ENCODE assay signal across 8 cellular contexts in genomic region chr19:16367269-16367683, GRCh38. TPM values are rescaled to one million over a fixed set of nuclear protein-coding genes. Genes with fewer than 3 reads are reported as not detected.
A peak's percentile ranks its signal among the peaks of the same experiment; 100 is the strongest.
DNase-seq lines count a peak whose midpoint lies in the region; ATAC-seq and TF ChIP-seq lines count a peak whose summit lies in the region.

No MANE protein-coding gene starts in this region.

- no peaks in the 10 kb centered on the region for H3F3A ChIP-seq in smooth muscle cell (ENCODE audit: low read depth)

- peak overlapping the region in 4 of 8 donors; percentile 6 to 54 (median 19) for H3K4me3 ChIP-seq in spleen
- H3K4me3 ChIP-seq in esophagus muscularis mucosa: no peak overlapping the region
- no peak overlapping the region for H3K4me3 ChIP-seq in smooth muscle cell

- peaks cover 45% of the 10 kb centered on the region for H3K4me1 Mint-ChIP-seq in activated T-cell treated with anti-CD3 and anti-CD28 coated beads, Interleukin-2, amount 50 U/mL, for 24 hours (ENCODE audit: low read depth)
- no peaks in the 10 kb centered on the region for H3K4me1 Mint-ChIP-seq in chondrocyte (ENCODE audit: low read depth)

- no peaks in the 10 kb centered on the region for H3K9me3 Mint-ChIP-seq in activated T-cell treated with anti-CD3 and anti-CD28 coated beads, Interleukin-2, amount 50 U/mL, for 24 hours
- H3K9me3 Mint-ChIP-seq in chondrocyte (ENCODE audit: low read depth): no peaks in the 10 kb centered on the region

- H3K27me3 ChIP-seq in spleen (replicated peaks in 1 of 7) (peaks cover 0 to 35% (median 0%) of the 10 kb centered on the region in 7 donors), esophagus muscularis mucosa (no peaks in the 10 kb centered on the region), smooth muscle cell (ENCODE audit: low read depth) (no peaks in the 10 kb centered on the region)

- H2AFZ ChIP-seq in smooth muscle cell (ENCODE audit: low read depth): no peak overlapping the region

- no peak overlapping the region for H3K9ac ChIP-seq in smooth muscle cell (ENCODE audit: low read depth)

- H3K79me2 ChIP-seq in smooth muscle cell (ENCODE audit: low read depth): no peaks in the 10 kb centered on the region

- peaks cover 11% of the 10 kb centered on the region for H4K20me1 ChIP-seq in smooth muscle cell (ENCODE audit: low read depth)

- peak; percentile 19 for TF ChIP-seq POLR2A in GM19193 (IDR thresholded peaks at IDR 0.05; ENCODE audit: extremely low read depth, insufficient read depth, insufficient read length)
- TF ChIP-seq POLR2A in spleen (IDR thresholded peaks at IDR 0.05): no peak
- no peak for TF ChIP-seq POLR2A in esophagus muscularis mucosa (IDR thresholded peaks at IDR 0.05; ENCODE audit: low read depth)

- intact Hi-C loops in spleen (cut with DNase I; ENCODE audit: low total_unique reads): no loop called here
- intact Hi-C loops in esophagus muscularis mucosa (cut with DNase I): no loop called here

- ATAC-seq in HG03342 (IDR thresholded peaks at IDR 0.05; ENCODE audit: unreplicated experiment): peak; percentile 40

- no peaks in the 10 kb centered on the region for H3K9me3 ChIP-seq in spleen
- H3K9me3 ChIP-seq in esophagus muscularis mucosa: no peaks in the 10 kb centered on the region
- no peaks in the 10 kb centered on the region for H3K9me3 ChIP-seq in smooth muscle cell (replicated peaks; ENCODE audit: low read depth)

- peaks cover 56 to 100% (median 97%) of the 10 kb centered on the region in 6 donors for H3K4me1 ChIP-seq in spleen
- peaks cover 20 to 40% (median 30%) of the 10 kb centered on the region in 4 donors for H3K4me1 ChIP-seq in esophagus muscularis mucosa
- no peaks in the 10 kb centered on the region for H3K4me1 ChIP-seq in smooth muscle cell (ENCODE audit: low read depth)

- peaks cover 7% of the 10 kb centered on the region for H3K36me3 Mint-ChIP-seq in activated T-cell treated with anti-CD3 and anti-CD28 coated beads, Interleukin-2, amount 50 U/mL, for 24 hours (ENCODE audit: low read depth)
- peaks cover 8% of the 10 kb centered on the region for H3K36me3 Mint-ChIP-seq in chondrocyte (ENCODE audit: low read depth)

- no peak for TF ChIP-seq EP300 in esophagus muscularis mucosa (IDR thresholded peaks at IDR 0.05)

- no peak for DNase-seq in activated T-cell treated with anti-CD3 and anti-CD28 coated beads, Interleukin-2, amount 50 U/mL, for 24 hours
- peak; percentile 88 for DNase-seq in spleen
- no peak for DNase-seq in esophagus muscularis mucosa (ENCODE audit: extremely low spot score)
- no peak for DNase-seq in NCI-H524 treated with DMSO at 0.1 percent for 48 hours (lab: John Stamatoyannopoulos, UW)
- DNase-seq in chondrocyte (ENCODE audit: low spot score): no peak
- DNase-seq in smooth muscle cell (lab: John Stamatoyannopoulos, UW; ENCODE audit: unreplicated experiment): no peak

- WGBS in spleen, 5 donors: 20 to 44% (median 25%) methylated on average over 10 of the region's 10 CpGs
- 87% methylated on average over 10 of the region's 10 CpGs for WGBS in esophagus muscularis mucosa
- 94% methylated on average over 10 of the region's 10 CpGs for WGBS in smooth muscle cell (ENCODE audit: low lambda C conversion rate)

- H3K27ac ChIP-seq in spleen (peak overlapping the region; percentile 66 to 96 (median 90)), esophagus muscularis mucosa (replicated peaks in 1 of 4) (peak overlapping the region in 2 of 4 donors; percentile 13 to 26), smooth muscle cell (ENCODE audit: low read depth) (no peak overlapping the region)

- peaks cover 0 to 14% (median 0%) of the 10 kb centered on the region in 6 donors for H3K36me3 ChIP-seq in spleen
- H3K36me3 ChIP-seq in esophagus muscularis mucosa: peaks cover 0 to 20% (median 10%) of the 10 kb centered on the region in 4 donors
- no peaks in the 10 kb centered on the region for H3K36me3 ChIP-seq in smooth muscle cell (ENCODE audit: low read depth)

- H3K27ac Mint-ChIP-seq in activated T-cell treated with anti-CD3 and anti-CD28 coated beads, Interleukin-2, amount 50 U/mL, for 24 hours: peak overlapping the region; percentile 86
- H3K27ac Mint-ChIP-seq in chondrocyte (ENCODE audit: unreplicated experiment): no peak overlapping the region

- no peak overlapping the region for H3K4me2 ChIP-seq in smooth muscle cell

- no peak for TF ChIP-seq CTCF in spleen (IDR thresholded peaks at IDR 0.05 in 8 of 11, conservative IDR thresholded peaks at IDR 0.05 in 3 of 11)
- TF ChIP-seq CTCF in esophagus muscularis mucosa (IDR thresholded peaks at IDR 0.05): no peak
- no peak for TF ChIP-seq CTCF in chondrocyte (IDR thresholded peaks at IDR 0.05)
- no peak for TF ChIP-seq CTCF in smooth muscle cell (IDR thresholded peaks at IDR 0.05; ENCODE audit: borderline replicate concordance, insufficient read depth, poor library complexity, severe bottlenecking)

- H3K4me3 Mint-ChIP-seq in activated T-cell treated with anti-CD3 and anti-CD28 coated beads, Interleukin-2, amount 50 U/mL, for 24 hours: peak overlapping the region; percentile 66
- no peak overlapping the region for H3K4me3 Mint-ChIP-seq in chondrocyte (ENCODE audit: unreplicated experiment)

- H3K27me3 Mint-ChIP-seq in activated T-cell treated with anti-CD3 and anti-CD28 coated beads, Interleukin-2, amount 50 U/mL, for 24 hours: peaks cover 23% of the 10 kb centered on the region
- no peaks in the 10 kb centered on the region for H3K27me3 Mint-ChIP-seq in chondrocyte (ENCODE audit: low read depth)

RNA-seq across cellular contexts. Expression of gene KLF2, which starts 42.6 kb away (rescaled TPM):
- total RNA-seq in spleen (100 to 1,000 TPM in 6 of 7 donors, 10 to 100 TPM in 1; 86.0 to 179 (median 106) TPM), esophagus muscularis mucosa (10 to 100 TPM; 64.9 to 74.1 (median 68.5) TPM), chondrocyte (44.7 to 50.9 TPM (median 49.4 TPM) in 3 replicates), smooth muscle cell (2.7 and 8.7 TPM in 2 replicates)
- polyA plus RNA-seq in spleen (10 to 100 TPM in 2 of 3 donors, 1 to 10 TPM in 1; 9.7 to 27.1 (median 19.5) TPM), smooth muscle cell (11.2 and 18.0 TPM in 2 replicates)
